ENCODE assay signal across 1 cellular context in genomic region chr1:156140879-156141707, GRCh38.
TF ChIP-seq lines count a peak whose summit lies in the region.

No MANE protein-coding gene starts in this region.

TF ChIP-seq in K562, 482 proteins besides CTCF, POLR2A, EP300 and RAD21 (continued from another document):
- TF ChIP-seq NKRF (IDR thresholded peaks at IDR 0.05; ENCODE audit: borderline replicate concordance) (no peak), CCNT2 (IDR thresholded peaks at IDR 0.05; ENCODE audit: borderline replicate concordance, extremely low read depth, insufficient read length, low read depth, low read length) (peak; percentile 16), NFIC (IDR thresholded peaks at IDR 0.05) (no peak), GABPA (tag; conservative IDR thresholded peaks at IDR 0.05; ENCODE audit: low read depth) (no peak), ZNF764 (CRISPR knock-in tag; IDR thresholded peaks at IDR 0.05; ENCODE audit: low read depth) (no peak), MXI1 (IDR thresholded peaks at IDR 0.05; ENCODE audit: low read depth, low read length) (no peak), E2F3 (CRISPR knock-in tag; IDR thresholded peaks at IDR 0.05) (no peak)
TF ChIP-seq in K562: peak in this region for 24.
